1 cellular context compared by ENCODE assay signal in genomic region chr6:139152088-139152891, GRCh38.
TF ChIP-seq lines count a peak whose summit lies in the region.

No MANE protein-coding gene starts in this region.

TF ChIP-seq in HEK293, 187 proteins besides CTCF, POLR2A, EP300 and RAD21 (continued from another document and continues in another):
- TF ChIP-seq PRDM2 (tag by site-specific recombination; IDR thresholded peaks at IDR 0.05; ENCODE audit: borderline replicate concordance) (no peak), HOXA7 (CRISPR knock-in tag; IDR thresholded peaks at IDR 0.05; ENCODE audit: borderline replicate concordance) (no peak), SCRT1 (tag by site-specific recombination; IDR thresholded peaks at IDR 0.05; ENCODE audit: borderline replicate concordance) (peak; percentile 86; the same call in 1 of the 2 replicates), ZNF501 (tag by site-specific recombination; IDR thresholded peaks at IDR 0.05) (no peak; the same call in 1 of the 2 replicates), ZNF184 (tag by site-specific recombination; IDR thresholded peaks at IDR 0.05) (peak; percentile 75; the same call in 1 of the 2 replicates), ZNF555 (tag by site-specific recombination; conservative IDR thresholded peaks at IDR 0.05) (no peak), ZBTB44 (tag by site-specific recombination; IDR thresholded peaks at IDR 0.05) (peak; percentile 95), ZXDB (tag by site-specific recombination; IDR thresholded peaks at IDR 0.05) (peak; percentile 97), TCF7L2 (IDR thresholded peaks at IDR 0.05; ENCODE audit: borderline replicate concordance, low read depth, low read length) (peak; percentile 98), BCL6B (tag by site-specific recombination; IDR thresholded peaks at IDR 0.05) (peak; percentile 92), ZNF148 (tag by site-specific recombination; IDR thresholded peaks at IDR 0.05; ENCODE audit: borderline replicate concordance) (no peak; the same call in 1 of the 2 replicates), ZNF521 (tag by site-specific recombination; IDR thresholded peaks at IDR 0.05) (no peak), PBX3 (CRISPR knock-in tag; IDR thresholded peaks at IDR 0.05) (no peak), ZNF792 (tag by site-specific recombination; IDR thresholded peaks at IDR 0.05) (0 out of 2 replicates have a peak, but pooled peaks have one; percentile 67), MEIS1 (CRISPR knock-in tag; IDR thresholded peaks at IDR 0.05; ENCODE audit: borderline replicate concordance) (no peak), ZNF692 (tag by site-specific recombination; IDR thresholded peaks at IDR 0.05) (peak; percentile 56; the same call in 1 of the 2 replicates), ZNF174 (tag by site-specific recombination; IDR thresholded peaks at IDR 0.05) (no peak), ZNF302 (tag by site-specific recombination; IDR thresholded peaks at IDR 0.05; ENCODE audit: low read depth) (peak; percentile 48; the same call in 1 of the 2 replicates), ZNF121 (tag by site-specific recombination; IDR thresholded peaks at IDR 0.05) (no peak), ZNF76 (tag by site-specific recombination; IDR thresholded peaks at IDR 0.05; ENCODE audit: borderline replicate concordance, low read depth) (peak; percentile 50; the same call in 1 of the 2 replicates), ZNF391 (tag by site-specific recombination; IDR thresholded peaks at IDR 0.05; ENCODE audit: borderline replicate concordance, low read depth) (peak; percentile 99), ZNF140 (tag by site-specific recombination; IDR thresholded peaks at IDR 0.05) (no peak), ZNF239 (tag by site-specific recombination; IDR thresholded peaks at IDR 0.05) (peak; percentile 86; the same call in 1 of the 2 replicates), ZNF596 (tag by site-specific recombination; IDR thresholded peaks at IDR 0.05) (peak; percentile 70), ZNF704 (tag by site-specific recombination; IDR thresholded peaks at IDR 0.05) (no peak), ZBTB49 (tag by site-specific recombination; IDR thresholded peaks at IDR 0.05; ENCODE audit: low read depth) (0 out of 2 replicates have a peak, but pooled peaks have one; percentile 50), PATZ1 (tag by site-specific recombination; IDR thresholded peaks at IDR 0.05) (peak; percentile 47), TRIM28 (IDR thresholded peaks at IDR 0.05; ENCODE audit: borderline replicate concordance, low read length) (peak; percentile 93; the same call in 1 of the 2 replicates), ZNF157 (tag by site-specific recombination; IDR thresholded peaks at IDR 0.05) (no peak), AEBP2 (tag by site-specific recombination; IDR thresholded peaks at IDR 0.05; ENCODE audit: borderline replicate concordance) (no peak), ZNF664 (tag by site-specific recombination; IDR thresholded peaks at IDR 0.05) (peak; percentile 98), MYNN (tag by site-specific recombination; IDR thresholded peaks at IDR 0.05; ENCODE audit: borderline replicate concordance) (peak; percentile 89), ZNF549 (tag by site-specific recombination; IDR thresholded peaks at IDR 0.05) (peak; percentile 52; the same call in 1 of the 2 replicates), ZNF837 (tag by site-specific recombination; IDR thresholded peaks at IDR 0.05) (0 out of 2 replicates have a peak, but pooled peaks have one; percentile 33)
